In the genomic region with DNA sequence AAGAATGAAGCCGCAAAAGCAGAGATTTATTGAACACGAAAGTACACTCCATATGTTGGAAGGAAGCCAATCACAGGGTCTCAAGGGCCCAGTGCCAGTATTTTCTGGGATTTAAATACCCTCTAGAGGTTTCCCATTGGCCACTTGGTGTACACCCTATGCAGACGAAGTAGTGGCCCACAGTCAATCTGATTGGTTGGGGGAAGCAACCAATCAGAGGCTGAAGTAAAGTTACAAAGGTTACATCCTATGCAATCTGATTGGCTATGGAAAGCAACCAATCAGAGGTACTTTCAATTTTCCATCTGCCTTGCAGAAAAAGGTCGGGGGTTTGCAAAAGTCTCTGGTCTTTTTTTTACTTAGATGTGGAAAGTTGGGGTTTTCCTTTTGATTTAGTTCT, we compare ENCODE assay signal across 20 cellular contexts.
"Had no signal": no experiment of that assay in that cellular context is flagged by ENCODE, and none has a peak within 500 bp of the region (broad histone marks: within the 10 kb centered on the region; RNA-seq: fewer than 3 reads in every experiment).

No MANE protein-coding gene starts in this region.

- DNase-seq: dorsolateral prefrontal cortex; effector CD8-positive, alpha-beta T cell; foreskin melanocyte; head of caudate nucleus; left colon; left ventricle myocardium superior; mesenchymal stem cell; midbrain; nucleus accumbens; pancreas; right cardiac atrium; stimulated activated CD4-positive, alpha-beta T cell treated with anti-CD3 and anti-CD28 coated beads, Interleukin-2, amount 100 ng/mL, for 48 hours; stimulated activated naive CD4-positive, alpha-beta T cell treated with Interleukin-2 at 50 U/mL for 16 hours; thyroid gland had no signal

- H2AFZ ChIP-seq: hepatocyte, neural progenitor cell had no signal

- H3K9ac ChIP-seq: neural progenitor cell had no signal

- H3K4me2 ChIP-seq: hepatocyte, neural progenitor cell, smooth muscle cell had no signal

- H3K36me3 ChIP-seq: neural progenitor cell, pancreas, thyroid gland had no signal

- ATAC-seq: left colon; left ventricle myocardium superior; natural killer cell treated with Interleukin-12 subunit alpha and Interleukin-12 subunit beta and Interleukin-15 and Interleukin-18, amount 100 ng/mL, for 72 hours; pancreas; right cardiac atrium had no signal

- H3K9me3 ChIP-seq: pancreas, thyroid gland had no signal

- H3K79me2 ChIP-seq: hepatocyte had no signal

- H3K27me3 ChIP-seq: dorsolateral prefrontal cortex, hepatocyte, neural progenitor cell, pancreas, thyroid gland had no signal

- H3K27ac ChIP-seq: dorsolateral prefrontal cortex, hepatocyte, neural progenitor cell, pancreas, thyroid gland had no signal

- FAIRE-seq: pancreas, urothelium cell line had no signal

- H3K4me1 ChIP-seq: pancreas, thyroid gland had no signal

- H3K4me3 ChIP-seq: dorsolateral prefrontal cortex, hepatocyte, lung, neural progenitor cell, pancreas, smooth muscle cell, thyroid gland had no signal
